8 cellular contexts compared by ENCODE assay signal in the genomic region with DNA sequence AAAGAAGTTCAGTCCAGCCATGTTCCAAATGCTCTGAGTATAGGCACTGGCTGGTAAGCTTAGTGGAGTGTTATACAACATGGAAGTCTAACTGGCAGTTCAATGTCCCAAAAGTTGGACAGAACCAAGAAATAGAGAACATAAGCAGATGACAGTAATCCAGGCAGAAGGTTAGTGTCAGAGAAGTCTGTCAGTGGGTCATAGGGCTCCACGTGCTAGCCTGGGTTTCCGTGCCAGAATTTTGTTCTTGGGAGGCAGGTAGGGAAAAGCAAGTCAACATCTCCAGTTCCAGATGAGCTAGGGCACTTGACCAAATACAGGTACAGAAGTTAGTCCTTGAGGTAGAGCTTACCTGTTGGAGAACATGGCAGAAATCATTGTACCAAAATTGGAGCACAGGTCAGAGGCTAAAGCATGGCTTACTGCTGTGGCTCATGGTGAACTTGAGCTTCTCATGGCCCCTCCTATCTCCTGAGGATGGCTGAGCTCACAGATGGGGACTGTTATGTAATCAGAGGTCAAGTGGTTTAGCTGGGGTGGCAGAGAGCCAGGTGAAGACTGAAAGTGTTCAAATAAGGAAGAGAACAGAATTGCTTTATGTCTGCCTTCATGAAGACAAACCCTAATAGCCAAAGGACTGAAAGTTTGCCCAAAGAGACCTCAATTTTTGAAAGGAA.
DNase-seq lines count a peak whose midpoint lies in the region; ATAC-seq and TF ChIP-seq lines count a peak whose summit lies in the region.

No MANE protein-coding gene starts in this region.

- H3K9ac ChIP-seq in stomach smooth muscle (ENCODE audit: low read length in 2 of 2): no peak overlapping the region

- no peak for TF ChIP-seq CTCF in PC-9 (conservative IDR thresholded peaks at IDR 0.05)

- H2AFZ ChIP-seq in PC-9: peak overlapping the region; percentile 32; the same call in 1 of the 2 replicates

- no peak overlapping the region for H3K4me3 ChIP-seq in PC-9
- no peak overlapping the region for H3K4me3 ChIP-seq in stomach smooth muscle (ENCODE audit: low read length in 2 of 2)

- no peak overlapping the region for H3K27ac Mint-ChIP-seq in activated naive CD8-positive, alpha-beta T cell treated with anti-CD3 and anti-CD28 coated beads, Interleukin-2, amount 50 U/mL, for 24 hours

- CTCF ChIA-PET in PC-9 (lab: Charles Lee): interaction anchor here (0.6 kb wide), 1 partner anchor 33 kb away, joined by 11 read pairs; no protein-coding TSS in a partner anchor

- H3K36me3 ChIP-seq in PC-9 (ENCODE audit: low read depth) (no peaks in the 10 kb centered on the region), stomach smooth muscle (ENCODE audit: control insufficient read depth in 2 of 2, insufficient read depth in 2 of 2, low read length in 2 of 2) (no peaks in the 10 kb centered on the region)

- intact Hi-C loops in PC-9 (cut with micrococcal nuclease; ENCODE audit: unreplicated experiment): no loop called here

- no peaks in the 10 kb centered on the region for H3K9me3 Mint-ChIP-seq in activated naive CD8-positive, alpha-beta T cell treated with anti-CD3 and anti-CD28 coated beads, Interleukin-2, amount 50 U/mL, for 24 hours

- no TSS peak for BruUV-seq in PC-9 (replicated peaks; lab: Mats Ljungman, UMichigan)

- no peak overlapping the region for H3K4me3 Mint-ChIP-seq in activated naive CD8-positive, alpha-beta T cell treated with anti-CD3 and anti-CD28 coated beads, Interleukin-2, amount 50 U/mL, for 24 hours

- POLR2A ChIA-PET in PC-9 (lab: Charles Lee; ENCODE audit: unreplicated experiment): interaction anchor here (0.6 to 0.9 kb wide), 2 partner anchors 171 to 175 kb away, joined by 4 to 5 read pairs; partner anchors contain the start of gene NFIA

- peaks cover 17% of the 10 kb centered on the region for H3K4me1 Mint-ChIP-seq in activated naive CD8-positive, alpha-beta T cell treated with anti-CD3 and anti-CD28 coated beads, Interleukin-2, amount 50 U/mL, for 24 hours

- H3K4me2 ChIP-seq in PC-9: peak overlapping the region; percentile 22

- H3K27ac ChIP-seq in PC-9: peak overlapping the region; percentile 36; the same call in 1 of the 2 replicates
- H3K27ac ChIP-seq in stomach smooth muscle (ENCODE audit: low read length): peak overlapping the region; percentile 37

- no peaks in the 10 kb centered on the region for H3K9me3 ChIP-seq in PC-9 (ENCODE audit: insufficient read depth, low read depth)
- no peaks in the 10 kb centered on the region for H3K9me3 ChIP-seq in stomach smooth muscle (ENCODE audit: control insufficient read depth in 2 of 2, low read length in 2 of 2)

- H3F3A ChIP-seq in PC-9 (ENCODE audit: insufficient read depth, low read depth): peaks cover 7% of the 10 kb centered on the region; the same call in 1 of the 2 replicates

- ATAC-seq in GM19397 (IDR thresholded peaks at IDR 0.05; ENCODE audit: unreplicated experiment) (no peak), GM21515 (IDR thresholded peaks at IDR 0.05; ENCODE audit: unreplicated experiment) (no peak)
- ATAC-seq in activated naive CD8-positive, alpha-beta T cell treated with anti-CD3 and anti-CD28 coated beads, Interleukin-2, amount 50 U/mL, for 24 hours: no peak

- no peaks in the 10 kb centered on the region for H3K36me3 Mint-ChIP-seq in activated naive CD8-positive, alpha-beta T cell treated with anti-CD3 and anti-CD28 coated beads, Interleukin-2, amount 50 U/mL, for 24 hours (ENCODE audit: low read depth)

- H4K20me1 ChIP-seq in PC-9 (ENCODE audit: insufficient read depth): no peaks in the 10 kb centered on the region

- H3K79me2 ChIP-seq in PC-9 (ENCODE audit: low read depth): peaks cover 22% of the 10 kb centered on the region

- H3K27me3 Mint-ChIP-seq in activated naive CD8-positive, alpha-beta T cell treated with anti-CD3 and anti-CD28 coated beads, Interleukin-2, amount 50 U/mL, for 24 hours: no peaks in the 10 kb centered on the region

- H3K4me1 ChIP-seq in PC-9 (replicated peaks; ENCODE audit: insufficient read depth) (peaks cover 22% of the 10 kb centered on the region), stomach smooth muscle (ENCODE audit: control insufficient read depth, insufficient read depth, low read length) (peaks cover 22% of the 10 kb centered on the region)

- DNase-seq in NCI-H345 (lab: John Stamatoyannopoulos, UW) (peak; percentile 36), NCI-H345 treated with DMSO at 0.1 percent for 48 hours (lab: John Stamatoyannopoulos, UW; ENCODE audit: unreplicated experiment) (no peak), PC-9 (peak; percentile 66 to 81), globus pallidus (ENCODE audit: low spot score) (peak; percentile 84)
- DNase-seq in activated naive CD8-positive, alpha-beta T cell treated with anti-CD3 and anti-CD28 coated beads, Interleukin-2, amount 50 U/mL, for 24 hours: no peak

- no peaks in the 10 kb centered on the region for H3K9me2 ChIP-seq in PC-9 (ENCODE audit: insufficient read depth)

- H3K27me3 ChIP-seq in PC-9 (ENCODE audit: insufficient read depth, low read depth): no peaks in the 10 kb centered on the region
- no peaks in the 10 kb centered on the region for H3K27me3 ChIP-seq in stomach smooth muscle (ENCODE audit: control insufficient read depth in 1 of 2, insufficient read depth in 2 of 2, low read length in 2 of 2)

Comparison
In these comparisons a context has a peak if more than half of its experiments do, and no peak if none do; other contexts are left out.
1. DNase-seq: peak in NCI-H345 (single experiment), PC-9 (2 of 2) and globus pallidus (single experiment); none in NCI-H345 treated with DMSO at 0.1 percent for 48 hours (single experiment) and activated naive CD8-positive, alpha-beta T cell treated with anti-CD3 and anti-CD28 coated beads, Interleukin-2, amount 50 U/mL, for 24 hours (single experiment).